7 cellular contexts compared by ENCODE assay signal in genomic region chr5:14376789-14377188, GRCh38.
"Had no signal": no experiment of that assay in that cellular context is flagged by ENCODE, and none has a peak within 500 bp of the region (broad histone marks: within the 10 kb centered on the region; RNA-seq: fewer than 3 reads in every experiment).

No MANE protein-coding gene starts in this region.

- H2AFZ ChIP-seq: GM23248 had no signal

- DNase-seq: GM23248, GOT3, H7, IMR-90 had no signal

- H3K27ac ChIP-seq: GM23248 had no signal

- H3K9me3 ChIP-seq: HAP-1 had no signal

- ATAC-seq: HCT116, K562 had no signal

- H3K4me3 ChIP-seq: GM23248, HAP-1, K562 had no signal

- H3K4me1 ChIP-seq: HAP-1 had no signal

- H3K9ac ChIP-seq: GM23248 had no signal
